In the genomic region with DNA sequence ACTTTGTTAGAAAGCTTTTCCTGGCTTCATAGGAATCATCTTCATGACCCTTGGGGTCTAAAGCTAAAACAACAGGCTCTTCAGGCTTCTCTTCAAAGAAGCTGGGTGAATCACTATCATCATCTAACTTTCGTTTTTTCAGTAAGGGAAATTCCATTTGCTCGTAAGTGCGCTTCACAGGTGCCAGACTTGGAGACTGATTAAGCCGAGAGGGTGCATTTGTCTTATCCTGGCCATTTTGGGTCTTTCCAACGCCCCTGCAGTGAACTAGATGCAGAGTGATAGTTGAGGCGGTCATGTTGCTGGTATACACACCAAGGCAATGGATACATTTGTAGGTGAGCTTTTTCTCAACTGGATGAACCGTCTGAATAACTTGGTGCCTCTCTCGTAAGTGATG, we compare ENCODE assay signal across 19 cellular contexts. TPM values are rescaled to one million over a fixed set of nuclear protein-coding genes. Genes with fewer than 3 reads are reported as not detected.
A peak's percentile ranks its signal among the peaks of the same experiment; 100 is the strongest.
DNase-seq lines count a peak whose midpoint lies in the region; ATAC-seq and TF ChIP-seq lines count a peak whose summit lies in the region.
"Had no signal": no experiment of that assay in that cellular context is flagged by ENCODE, and none has a peak within 500 bp of the region (broad histone marks: within the 10 kb centered on the region; RNA-seq: fewer than 3 reads in every experiment).

No MANE protein-coding gene starts in this region.

- peak; percentile 38 for ATAC-seq in activated CD8-positive, alpha-beta T cell treated with anti-CD3 and anti-CD28 coated beads for 36 hours
- ATAC-seq in activated CD8-positive, alpha-beta T cell treated with anti-CD3 and anti-CD28 coated beads, Interleukin-2, amount 10 ng/mL, durations not matched to agents 7 days and 5 days: no peak
- ATAC-seq in natural killer cell treated with Interleukin-12 subunit alpha and Interleukin-12 subunit beta and Interleukin-15 and Interleukin-18, amount 100 ng/mL, for 72 hours: no peak

- H3K4me3 Mint-ChIP-seq in activated CD8-positive, alpha-beta T cell treated with anti-CD3 and anti-CD28 coated beads for 36 hours: no peak overlapping the region
- no peak overlapping the region for H3K4me3 Mint-ChIP-seq in activated CD8-positive, alpha-beta T cell treated with anti-CD3 and anti-CD28 coated beads, Interleukin-2, amount 10 ng/mL, durations not matched to agents 7 days and 5 days
- H3K4me3 Mint-ChIP-seq in Caco-2 (ENCODE audit: unreplicated experiment): no peak overlapping the region
- no peak overlapping the region for H3K4me3 Mint-ChIP-seq in activated T-helper 1 cell treated with anti-CD3 and anti-CD28 coated beads, Interleukin-12 subunit alpha, Interleukin-12 subunit beta, Interleukin-2, Interleukin-4 antibody, amounts not matched to agents 30 ng/mL and 10 ng/mL and 1 ng/mL, durations not matched to agents 14 hours and 24 hours and 36 hours
- H3K4me3 Mint-ChIP-seq in natural killer cell treated with Interleukin-12 subunit alpha and Interleukin-12 subunit beta and Interleukin-15 and Interleukin-18, amount 100 ng/mL, for 72 hours: peak overlapping the region; percentile 25

- H3K4me3 ChIP-seq in Caco-2 (ENCODE audit: low read depth, low read length): no peak overlapping the region
- H3K4me3 ChIP-seq: hepatocyte had no signal

- peaks cover 33% of the 10 kb centered on the region for H3K4me1 Mint-ChIP-seq in activated CD8-positive, alpha-beta T cell treated with anti-CD3 and anti-CD28 coated beads for 36 hours (ENCODE audit: low read depth)
- H3K4me1 Mint-ChIP-seq in activated CD8-positive, alpha-beta T cell treated with anti-CD3 and anti-CD28 coated beads, Interleukin-2, amount 10 ng/mL, durations not matched to agents 7 days and 5 days (ENCODE audit: low read depth): peaks cover 3% of the 10 kb centered on the region
- H3K4me1 Mint-ChIP-seq in Caco-2 (ENCODE audit: low read depth, unreplicated experiment): peaks cover 4% of the 10 kb centered on the region
- peaks cover 8% of the 10 kb centered on the region for H3K4me1 Mint-ChIP-seq in activated T-helper 1 cell treated with anti-CD3 and anti-CD28 coated beads, Interleukin-12 subunit alpha, Interleukin-12 subunit beta, Interleukin-2, Interleukin-4 antibody, amounts not matched to agents 30 ng/mL and 10 ng/mL and 1 ng/mL, durations not matched to agents 14 hours and 24 hours and 36 hours (ENCODE audit: low read depth)
- H3K4me1 Mint-ChIP-seq in natural killer cell treated with Interleukin-12 subunit alpha and Interleukin-12 subunit beta and Interleukin-15 and Interleukin-18, amount 100 ng/mL, for 72 hours (ENCODE audit: low read depth in 2 of 2): peaks cover 23 to 24% of the 10 kb centered on the region in 2 donors

- BruUV-seq in Caco-2 (replicated peaks; lab: Mats Ljungman, UMichigan): no TSS peak

- H3K36me3 Mint-ChIP-seq in activated CD8-positive, alpha-beta T cell treated with anti-CD3 and anti-CD28 coated beads for 36 hours (ENCODE audit: low read depth): peaks cover 62% of the 10 kb centered on the region
- peaks cover 63% of the 10 kb centered on the region for H3K36me3 Mint-ChIP-seq in activated CD8-positive, alpha-beta T cell treated with anti-CD3 and anti-CD28 coated beads, Interleukin-2, amount 10 ng/mL, durations not matched to agents 7 days and 5 days (ENCODE audit: low read depth)
- H3K36me3 Mint-ChIP-seq in Caco-2 (ENCODE audit: insufficient read depth, unreplicated experiment): peaks cover 98% of the 10 kb centered on the region
- peaks cover 41% of the 10 kb centered on the region for H3K36me3 Mint-ChIP-seq in activated T-helper 1 cell treated with anti-CD3 and anti-CD28 coated beads, Interleukin-12 subunit alpha, Interleukin-12 subunit beta, Interleukin-2, Interleukin-4 antibody, amounts not matched to agents 30 ng/mL and 10 ng/mL and 1 ng/mL, durations not matched to agents 14 hours and 24 hours and 36 hours (ENCODE audit: low read depth)
- H3K36me3 Mint-ChIP-seq in natural killer cell treated with Interleukin-12 subunit alpha and Interleukin-12 subunit beta and Interleukin-15 and Interleukin-18, amount 100 ng/mL, for 72 hours: peaks cover 29% of the 10 kb centered on the region

- no peak for TF ChIP-seq CTCF in activated CD8-positive, alpha-beta T cell treated with anti-CD3 and anti-CD28 coated beads for 36 hours (IDR thresholded peaks at IDR 0.05)
- TF ChIP-seq CTCF in Caco-2 (IDR thresholded peaks at IDR 0.05; ENCODE audit: insufficient read depth in 1 of 2, low read depth in 1 of 2, low read length in 1 of 2, severe bottlenecking in 1 of 2, unreplicated experiment in 1 of 2): no peak

- CTCF ChIA-PET in activated CD8-positive, alpha-beta T cell treated with anti-CD3 and anti-CD28 coated beads for 36 hours (lab: Charles Lee): interaction anchor here (1.1 to 1.9 kb wide), 5 partner anchors 23 to 102 kb away, joined by 3 to 8 read pairs (median 4); a partner anchor contains a TSS
- CTCF ChIA-PET in activated CD8-positive, alpha-beta T cell treated with anti-CD3 and anti-CD28 coated beads, Interleukin-2, amount 10 ng/mL, durations not matched to agents 7 days and 5 days (lab: Charles Lee): interaction anchor here (1.5 to 1.6 kb wide), 2 partner anchors 89 to 98 kb away, joined by 3 to 5 read pairs; no protein-coding TSS in a partner anchor
- CTCF ChIA-PET in Caco-2 (lab: Charles Lee): no interaction called here

- peaks cover 23% of the 10 kb centered on the region for H3K36me3 ChIP-seq in Caco-2 (ENCODE audit: control insufficient read depth, insufficient read depth, low read length)

- no peaks in the 10 kb centered on the region for H3K27me3 Mint-ChIP-seq in activated CD8-positive, alpha-beta T cell treated with anti-CD3 and anti-CD28 coated beads for 36 hours
- no peaks in the 10 kb centered on the region for H3K27me3 Mint-ChIP-seq in activated CD8-positive, alpha-beta T cell treated with anti-CD3 and anti-CD28 coated beads, Interleukin-2, amount 10 ng/mL, durations not matched to agents 7 days and 5 days (ENCODE audit: low read depth)
- no peaks in the 10 kb centered on the region for H3K27me3 Mint-ChIP-seq in Caco-2 (ENCODE audit: insufficient read depth, unreplicated experiment)
- H3K27me3 Mint-ChIP-seq in activated T-helper 1 cell treated with anti-CD3 and anti-CD28 coated beads, Interleukin-12 subunit alpha, Interleukin-12 subunit beta, Interleukin-2, Interleukin-4 antibody, amounts not matched to agents 30 ng/mL and 10 ng/mL and 1 ng/mL, durations not matched to agents 14 hours and 24 hours and 36 hours (ENCODE audit: insufficient read depth): no peaks in the 10 kb centered on the region
- no peaks in the 10 kb centered on the region for H3K27me3 Mint-ChIP-seq in natural killer cell treated with Interleukin-12 subunit alpha and Interleukin-12 subunit beta and Interleukin-15 and Interleukin-18, amount 100 ng/mL, for 72 hours

- POLR2A ChIA-PET in activated CD8-positive, alpha-beta T cell treated with anti-CD3 and anti-CD28 coated beads for 36 hours (lab: Charles Lee): interaction anchor here (1.1 kb wide), 1 partner anchor 34 kb away, joined by 3 read pairs; no protein-coding TSS in a partner anchor
- POLR2A ChIA-PET in activated CD8-positive, alpha-beta T cell treated with anti-CD3 and anti-CD28 coated beads, Interleukin-2, amount 10 ng/mL, durations not matched to agents 7 days and 5 days (lab: Charles Lee): interaction anchor here (1.9 kb wide), 1 partner anchor 98 kb away, joined by 5 read pairs; a partner anchor contains a TSS
- POLR2A ChIA-PET in Caco-2 (lab: Charles Lee): no interaction called here

- no peak for DNase-seq in activated CD8-positive, alpha-beta T cell treated with anti-CD3 and anti-CD28 coated beads for 36 hours
- no peak for DNase-seq in activated CD8-positive, alpha-beta T cell treated with anti-CD3 and anti-CD28 coated beads, Interleukin-2, amount 10 ng/mL, durations not matched to agents 7 days and 5 days
- DNase-seq in Caco-2: no peak
- no peak for DNase-seq in activated T-helper 1 cell treated with anti-CD3 and anti-CD28 coated beads, Interleukin-12 subunit alpha, Interleukin-12 subunit beta, Interleukin-2, Interleukin-4 antibody, amounts not matched to agents 30 ng/mL and 10 ng/mL and 1 ng/mL, durations not matched to agents 14 hours and 24 hours and 36 hours (ENCODE audit: low spot score)
- no peak for DNase-seq in natural killer cell treated with Interleukin-12 subunit alpha and Interleukin-12 subunit beta and Interleukin-15 and Interleukin-18, amount 100 ng/mL, for 72 hours (ENCODE audit: low spot score)
- DNase-seq in NCI-H1092 treated with DMSO at 0.1 percent for 48 hours (lab: John Stamatoyannopoulos, UW): no peak
- DNase-seq in middle frontal gyrus (ENCODE audit: extremely low spot score, low spot score): no peak
- DNase-seq in D341Med (ENCODE audit: low spot score): no peak
- DNase-seq: aorta; C1 segment of cervical spinal cord; DMS153; GDM1; KBM-7; NCI-H1694; NCI-H2171 treated with DMSO at 0.1 percent for 48 hours; NCI-H69; nucleus accumbens; stimulated activated CD4-positive, alpha-beta T cell treated with anti-CD3 and anti-CD28 coated beads, Interleukin-12 subunit alpha, Interleukin-12 subunit beta, amount 100 ng/mL, for 4 hours had no signal

- peak overlapping the region; percentile 79 for H3K27ac Mint-ChIP-seq in activated CD8-positive, alpha-beta T cell treated with anti-CD3 and anti-CD28 coated beads for 36 hours
- no peak overlapping the region for H3K27ac Mint-ChIP-seq in activated CD8-positive, alpha-beta T cell treated with anti-CD3 and anti-CD28 coated beads, Interleukin-2, amount 10 ng/mL, durations not matched to agents 7 days and 5 days
- peak overlapping the region; percentile 23 for H3K27ac Mint-ChIP-seq in Caco-2 (ENCODE audit: unreplicated experiment)
- peak overlapping the region; percentile 22 for H3K27ac Mint-ChIP-seq in activated T-helper 1 cell treated with anti-CD3 and anti-CD28 coated beads, Interleukin-12 subunit alpha, Interleukin-12 subunit beta, Interleukin-2, Interleukin-4 antibody, amounts not matched to agents 30 ng/mL and 10 ng/mL and 1 ng/mL, durations not matched to agents 14 hours and 24 hours and 36 hours
- peak overlapping the region; percentile 27 to 56 for H3K27ac Mint-ChIP-seq in natural killer cell treated with Interleukin-12 subunit alpha and Interleukin-12 subunit beta and Interleukin-15 and Interleukin-18, amount 100 ng/mL, for 72 hours

- H3K4me1 ChIP-seq in Caco-2: peaks cover 15% of the 10 kb centered on the region

- intact Hi-C loops in activated CD8-positive, alpha-beta T cell treated with anti-CD3 and anti-CD28 coated beads for 36 hours (cut with micrococcal nuclease): no loop called here
- intact Hi-C loops in Caco-2 (cut with micrococcal nuclease; ENCODE audit: unreplicated experiment): no loop called here
- intact Hi-C loops in activated T-helper 1 cell treated with anti-CD3 and anti-CD28 coated beads, Interleukin-12 subunit alpha, Interleukin-12 subunit beta, Interleukin-2, Interleukin-4 antibody, amounts not matched to agents 30 ng/mL and 10 ng/mL and 1 ng/mL, durations not matched to agents 14 hours and 24 hours and 36 hours (cut with micrococcal nuclease): no loop called here

- no peaks in the 10 kb centered on the region for H3K9me3 ChIP-seq in Caco-2

- H3K9me3 Mint-ChIP-seq in activated CD8-positive, alpha-beta T cell treated with anti-CD3 and anti-CD28 coated beads for 36 hours: no peaks in the 10 kb centered on the region
- no peaks in the 10 kb centered on the region for H3K9me3 Mint-ChIP-seq in activated CD8-positive, alpha-beta T cell treated with anti-CD3 and anti-CD28 coated beads, Interleukin-2, amount 10 ng/mL, durations not matched to agents 7 days and 5 days (ENCODE audit: insufficient read depth)
- no peaks in the 10 kb centered on the region for H3K9me3 Mint-ChIP-seq in Caco-2 (ENCODE audit: unreplicated experiment)
- no peaks in the 10 kb centered on the region for H3K9me3 Mint-ChIP-seq in activated T-helper 1 cell treated with anti-CD3 and anti-CD28 coated beads, Interleukin-12 subunit alpha, Interleukin-12 subunit beta, Interleukin-2, Interleukin-4 antibody, amounts not matched to agents 30 ng/mL and 10 ng/mL and 1 ng/mL, durations not matched to agents 14 hours and 24 hours and 36 hours
- H3K9me3 Mint-ChIP-seq in natural killer cell treated with Interleukin-12 subunit alpha and Interleukin-12 subunit beta and Interleukin-15 and Interleukin-18, amount 100 ng/mL, for 72 hours: no peaks in the 10 kb centered on the region

- H3K27me3 ChIP-seq in Caco-2 (replicated peaks; ENCODE audit: control insufficient read depth, insufficient read depth, low read length): no peaks in the 10 kb centered on the region
- H3K27me3 ChIP-seq: hepatocyte had no signal

RNA-seq across cellular contexts. Expression of a gene that starts 38.8 kb away (rescaled TPM):
- total RNA-seq in activated CD8-positive, alpha-beta T cell treated with anti-CD3 and anti-CD28 coated beads for 36 hours: 10 to 100 TPM; 58.9 to 60.0 TPM
- total RNA-seq in activated CD8-positive, alpha-beta T cell treated with anti-CD3 and anti-CD28 coated beads, Interleukin-2, amount 10 ng/mL, durations not matched to agents 7 days and 5 days: 10 to 100 TPM; 62.5 to 67.6 TPM
- 154 and 157 TPM in 2 replicates for total RNA-seq in Caco-2 (2022)
- total RNA-seq in activated T-helper 1 cell treated with anti-CD3 and anti-CD28 coated beads, Interleukin-12 subunit alpha, Interleukin-12 subunit beta, Interleukin-2, Interleukin-4 antibody, amounts not matched to agents 30 ng/mL and 10 ng/mL and 1 ng/mL, durations not matched to agents 14 hours and 24 hours and 36 hours: 77.4 and 85.8 TPM in 2 replicates
- 10 to 100 TPM; 55.0 to 81.8 TPM for total RNA-seq in natural killer cell treated with Interleukin-12 subunit alpha and Interleukin-12 subunit beta and Interleukin-15 and Interleukin-18, amount 100 ng/mL, for 72 hours
